ENCODE assay signal across 2 cellular contexts in the genomic region with DNA sequence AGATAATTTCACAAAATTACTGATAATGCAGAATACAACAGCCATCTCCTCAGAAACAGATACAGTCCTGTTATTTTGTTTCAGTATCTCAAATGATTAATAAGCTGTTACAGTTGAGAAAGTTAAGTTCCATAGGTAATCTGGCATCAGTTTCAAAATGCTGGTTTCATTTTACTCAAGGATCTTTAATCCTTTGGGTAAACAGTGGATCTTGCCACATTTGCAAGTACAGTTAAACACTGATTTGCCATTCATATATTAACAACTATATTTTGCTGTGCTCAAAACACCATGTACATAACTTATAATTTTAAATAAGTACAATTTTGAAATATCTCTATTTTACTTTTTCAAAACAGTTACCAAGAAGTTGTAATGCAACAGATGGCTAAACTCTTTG.
TF ChIP-seq lines count a peak whose summit lies in the region.

No MANE protein-coding gene starts in this region.

TF ChIP-seq in A549, 52 proteins besides CTCF, POLR2A, EP300 and RAD21 (continued from another document):
- no peak for TF ChIP-seq SREBF2 (IDR thresholded peaks at IDR 0.05)
- TF ChIP-seq EHF (CRISPR knock-in tag; IDR thresholded peaks at IDR 0.05): no peak
- no peak for TF ChIP-seq ZFP36 (IDR thresholded peaks at IDR 0.05; ENCODE audit: borderline replicate concordance, partially characterized antibody)

TF ChIP-seq in GM23338, 12 proteins besides CTCF, POLR2A, EP300 and RAD21 (continued from another document):
- TF ChIP-seq ZNF114 (CRISPR knock-in tag; IDR thresholded peaks at IDR 0.05) (no peak), CREB1 (CRISPR knock-in tag; IDR thresholded peaks at IDR 0.05; ENCODE audit: low read depth) (no peak), EZH2phosphoT487 (IDR thresholded peaks at IDR 0.05; ENCODE audit: unreplicated experiment) (no peak), POLR2AphosphoS5 (IDR thresholded peaks at IDR 0.05; ENCODE audit: low read depth) (no peak), JUNB (IDR thresholded peaks at IDR 0.05; ENCODE audit: unreplicated experiment) (no peak), NANOG (IDR thresholded peaks at IDR 0.05; ENCODE audit: borderline replicate concordance) (no peak), STAT1 (IDR thresholded peaks at IDR 0.05; ENCODE audit: unreplicated experiment) (no peak)
- TF ChIP-seq, protein P1, sequence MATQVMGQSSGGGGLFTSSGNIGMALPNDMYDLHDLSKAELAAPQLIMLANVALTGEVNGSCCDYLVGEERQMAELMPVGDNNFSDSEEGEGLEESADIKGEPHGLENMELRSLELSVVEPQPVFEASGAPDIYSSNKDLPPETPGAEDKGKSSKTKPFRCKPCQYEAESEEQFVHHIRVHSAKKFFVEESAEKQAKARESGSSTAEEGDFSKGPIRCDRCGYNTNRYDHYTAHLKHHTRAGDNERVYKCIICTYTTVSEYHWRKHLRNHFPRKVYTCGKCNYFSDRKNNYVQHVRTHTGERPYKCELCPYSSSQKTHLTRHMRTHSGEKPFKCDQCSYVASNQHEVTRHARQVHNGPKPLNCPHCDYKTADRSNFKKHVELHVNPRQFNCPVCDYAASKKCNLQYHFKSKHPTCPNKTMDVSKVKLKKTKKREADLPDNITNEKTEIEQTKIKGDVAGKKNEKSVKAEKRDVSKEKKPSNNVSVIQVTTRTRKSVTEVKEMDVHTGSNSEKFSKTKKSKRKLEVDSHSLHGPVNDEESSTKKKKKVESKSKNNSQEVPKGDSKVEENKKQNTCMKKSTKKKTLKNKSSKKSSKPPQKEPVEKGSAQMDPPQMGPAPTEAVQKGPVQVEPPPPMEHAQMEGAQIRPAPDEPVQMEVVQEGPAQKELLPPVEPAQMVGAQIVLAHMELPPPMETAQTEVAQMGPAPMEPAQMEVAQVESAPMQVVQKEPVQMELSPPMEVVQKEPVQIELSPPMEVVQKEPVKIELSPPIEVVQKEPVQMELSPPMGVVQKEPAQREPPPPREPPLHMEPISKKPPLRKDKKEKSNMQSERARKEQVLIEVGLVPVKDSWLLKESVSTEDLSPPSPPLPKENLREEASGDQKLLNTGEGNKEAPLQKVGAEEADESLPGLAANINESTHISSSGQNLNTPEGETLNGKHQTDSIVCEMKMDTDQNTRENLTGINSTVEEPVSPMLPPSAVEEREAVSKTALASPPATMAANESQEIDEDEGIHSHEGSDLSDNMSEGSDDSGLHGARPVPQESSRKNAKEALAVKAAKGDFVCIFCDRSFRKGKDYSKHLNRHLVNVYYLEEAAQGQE (IDR thresholded peaks at IDR 0.05; ENCODE audit: unreplicated experiment): no peak
- TF ChIP-seq, protein P2, sequence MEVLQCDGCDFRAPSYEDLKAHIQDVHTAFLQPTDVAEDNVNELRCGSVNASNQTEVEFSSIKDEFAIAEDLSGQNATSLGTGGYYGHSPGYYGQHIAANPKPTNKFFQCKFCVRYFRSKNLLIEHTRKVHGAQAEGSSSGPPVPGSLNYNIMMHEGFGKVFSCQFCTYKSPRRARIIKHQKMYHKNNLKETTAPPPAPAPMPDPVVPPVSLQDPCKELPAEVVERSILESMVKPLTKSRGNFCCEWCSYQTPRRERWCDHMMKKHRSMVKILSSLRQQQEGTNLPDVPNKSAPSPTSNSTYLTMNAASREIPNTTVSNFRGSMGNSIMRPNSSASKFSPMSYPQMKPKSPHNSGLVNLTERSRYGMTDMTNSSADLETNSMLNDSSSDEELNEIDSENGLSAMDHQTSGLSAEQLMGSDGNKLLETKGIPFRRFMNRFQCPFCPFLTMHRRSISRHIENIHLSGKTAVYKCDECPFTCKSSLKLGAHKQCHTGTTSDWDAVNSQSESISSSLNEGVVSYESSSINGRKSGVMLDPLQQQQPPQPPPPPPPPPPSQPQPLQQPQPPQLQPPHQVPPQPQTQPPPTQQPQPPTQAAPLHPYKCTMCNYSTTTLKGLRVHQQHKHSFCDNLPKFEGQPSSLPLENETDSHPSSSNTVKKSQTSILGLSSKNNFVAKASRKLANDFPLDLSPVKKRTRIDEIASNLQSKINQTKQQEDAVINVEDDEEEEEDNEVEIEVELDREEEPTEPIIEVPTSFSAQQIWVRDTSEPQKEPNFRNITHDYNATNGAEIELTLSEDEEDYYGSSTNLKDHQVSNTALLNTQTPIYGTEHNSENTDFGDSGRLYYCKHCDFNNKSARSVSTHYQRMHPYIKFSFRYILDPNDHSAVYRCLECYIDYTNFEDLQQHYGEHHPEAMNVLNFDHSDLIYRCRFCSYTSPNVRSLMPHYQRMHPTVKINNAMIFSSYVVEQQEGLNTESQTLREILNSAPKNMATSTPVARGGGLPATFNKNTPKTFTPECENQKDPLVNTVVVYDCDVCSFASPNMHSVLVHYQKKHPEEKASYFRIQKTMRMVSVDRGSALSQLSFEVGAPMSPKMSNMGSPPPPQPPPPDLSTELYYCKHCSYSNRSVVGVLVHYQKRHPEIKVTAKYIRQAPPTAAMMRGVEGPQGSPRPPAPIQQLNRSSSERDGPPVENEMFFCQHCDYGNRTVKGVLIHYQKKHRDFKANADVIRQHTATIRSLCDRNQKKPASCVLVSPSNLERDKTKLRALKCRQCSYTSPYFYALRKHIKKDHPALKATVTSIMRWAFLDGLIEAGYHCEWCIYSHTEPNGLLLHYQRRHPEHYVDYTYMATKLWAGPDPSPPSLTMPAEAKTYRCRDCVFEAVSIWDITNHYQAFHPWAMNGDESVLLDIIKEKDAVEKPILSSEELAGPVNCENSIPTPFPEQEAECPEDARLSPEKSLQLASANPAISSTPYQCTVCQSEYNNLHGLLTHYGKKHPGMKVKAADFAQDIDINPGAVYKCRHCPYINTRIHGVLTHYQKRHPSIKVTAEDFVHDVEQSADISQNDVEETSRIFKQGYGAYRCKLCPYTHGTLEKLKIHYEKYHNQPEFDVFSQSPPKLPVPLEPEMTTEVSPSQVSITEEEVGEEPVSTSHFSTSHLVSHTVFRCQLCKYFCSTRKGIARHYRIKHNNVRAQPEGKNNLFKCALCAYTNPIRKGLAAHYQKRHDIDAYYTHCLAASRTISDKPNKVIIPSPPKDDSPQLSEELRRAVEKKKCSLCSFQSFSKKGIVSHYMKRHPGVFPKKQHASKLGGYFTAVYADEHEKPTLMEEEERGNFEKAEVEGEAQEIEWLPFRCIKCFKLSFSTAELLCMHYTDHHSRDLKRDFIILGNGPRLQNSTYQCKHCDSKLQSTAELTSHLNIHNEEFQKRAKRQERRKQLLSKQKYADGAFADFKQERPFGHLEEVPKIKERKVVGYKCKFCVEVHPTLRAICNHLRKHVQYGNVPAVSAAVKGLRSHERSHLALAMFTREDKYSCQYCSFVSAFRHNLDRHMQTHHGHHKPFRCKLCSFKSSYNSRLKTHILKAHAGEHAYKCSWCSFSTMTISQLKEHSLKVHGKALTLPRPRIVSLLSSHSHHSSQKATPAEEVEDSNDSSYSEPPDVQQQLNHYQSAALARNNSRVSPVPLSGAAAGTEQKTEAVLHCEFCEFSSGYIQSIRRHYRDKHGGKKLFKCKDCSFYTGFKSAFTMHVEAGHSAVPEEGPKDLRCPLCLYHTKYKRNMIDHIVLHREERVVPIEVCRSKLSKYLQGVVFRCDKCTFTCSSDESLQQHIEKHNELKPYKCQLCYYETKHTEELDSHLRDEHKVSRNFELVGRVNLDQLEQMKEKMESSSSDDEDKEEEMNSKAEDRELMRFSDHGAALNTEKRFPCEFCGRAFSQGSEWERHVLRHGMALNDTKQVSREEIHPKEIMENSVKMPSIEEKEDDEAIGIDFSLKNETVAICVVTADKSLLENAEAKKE (CRISPR knock-in tag; IDR thresholded peaks at IDR 0.05): no peak
- TF ChIP-seq, protein P3, sequence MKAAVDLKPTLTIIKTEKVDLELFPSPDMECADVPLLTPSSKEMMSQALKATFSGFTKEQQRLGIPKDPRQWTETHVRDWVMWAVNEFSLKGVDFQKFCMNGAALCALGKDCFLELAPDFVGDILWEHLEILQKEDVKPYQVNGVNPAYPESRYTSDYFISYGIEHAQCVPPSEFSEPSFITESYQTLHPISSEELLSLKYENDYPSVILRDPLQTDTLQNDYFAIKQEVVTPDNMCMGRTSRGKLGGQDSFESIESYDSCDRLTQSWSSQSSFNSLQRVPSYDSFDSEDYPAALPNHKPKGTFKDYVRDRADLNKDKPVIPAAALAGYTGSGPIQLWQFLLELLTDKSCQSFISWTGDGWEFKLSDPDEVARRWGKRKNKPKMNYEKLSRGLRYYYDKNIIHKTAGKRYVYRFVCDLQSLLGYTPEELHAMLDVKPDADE (IDR thresholded peaks at IDR 0.05): no peak
